Comparison of ENCODE assay signal across 8 cellular contexts in the genomic region with DNA sequence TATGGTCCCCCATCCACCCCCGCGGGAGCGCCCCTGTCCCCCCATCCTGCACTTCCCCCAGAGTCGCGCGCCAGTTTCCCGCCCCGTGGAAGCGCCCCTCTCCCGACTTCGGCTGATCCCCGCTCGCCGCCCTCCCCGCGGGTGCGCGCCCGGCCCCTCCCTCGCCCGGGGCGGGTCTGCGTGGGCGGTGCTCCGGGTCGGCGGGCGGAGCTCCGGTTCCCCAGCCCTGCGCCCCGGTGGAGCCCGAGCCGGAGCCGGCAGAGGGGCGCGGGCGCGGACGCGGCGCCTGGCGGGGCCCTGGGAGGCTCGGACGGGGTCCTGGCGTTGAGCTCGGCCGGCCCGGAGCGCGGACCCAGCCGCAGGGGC. TPM values are rescaled to one million over a fixed set of nuclear protein-coding genes. Genes with fewer than 3 reads are reported as not detected.
A peak's percentile ranks its signal among the peaks of the same experiment; 100 is the strongest.
DNase-seq lines count a peak whose midpoint lies in the region; ATAC-seq and TF ChIP-seq lines count a peak whose summit lies in the region.

A gene (plus strand): TSS at position 223 of the 366 bp plus-strand sequence. CDS start 148 bp downstream, outside the sequence.

- TF ChIP-seq EP300 in gastroesophageal sphincter (IDR thresholded peaks at IDR 0.05) = no peak

- peak; percentile 8 for DNase-seq in Caki2 (ENCODE audit: low read depth)
- peak; percentile 50 for DNase-seq in MG63
- peak; percentile 23 for DNase-seq in activated T-helper 1 cell treated with Interleukin-2 at 50 U/mL for 16 hours (ENCODE audit: low read depth)
- no peak for DNase-seq in skeletal muscle cell (ENCODE audit: low read depth)
- DNase-seq in SHP77 (lab: John Stamatoyannopoulos, UW) = no peak

- H3K36me3 ChIP-seq in MG63 (no peaks in the 10 kb centered on the region), gastroesophageal sphincter (no peaks in the 10 kb centered on the region)

- peak within 1 kb of the TSS in 3 of 4 donors; percentile 19 to 65 (median 47) for H3K27ac ChIP-seq in gastroesophageal sphincter

- ATAC-seq in gastroesophageal sphincter = peak; percentile 72
- ATAC-seq in HG03439 (IDR thresholded peaks at IDR 0.05; ENCODE audit: unreplicated experiment) = no peak
- ATAC-seq in GM18870 (IDR thresholded peaks at IDR 0.05; ENCODE audit: unreplicated experiment) = no peak

- no peak for TF ChIP-seq CTCF in gastroesophageal sphincter (IDR thresholded peaks at IDR 0.05)

- in situ Hi-C loops in Caki2 (cut with HindIII; ENCODE audit: low pct_unique_long_range_greater_than_20kb, low sequenced_read_pairs) = no loop called here

- H3K4me3 ChIP-seq in MG63 (peak within 1 kb of the TSS; percentile 35), gastroesophageal sphincter (peak within 1 kb of the TSS; percentile 27 to 61), skeletal muscle cell (ENCODE audit: low read depth, low read length) (peak within 1 kb of the TSS; percentile 52)

- H3K9me3 ChIP-seq in MG63 = no peaks in the 10 kb centered on the region
- H3K9me3 ChIP-seq in gastroesophageal sphincter = no peaks in the 10 kb centered on the region

- no peak for TF ChIP-seq POLR2A in gastroesophageal sphincter (IDR thresholded peaks at IDR 0.05)

- peaks cover 0 to 24% (median 9%) of the 10 kb centered on the region in 3 donors for H3K4me1 ChIP-seq in gastroesophageal sphincter

- WGBS in gastroesophageal sphincter (ENCODE audit: low coverage in 1 of 2), 2 donors = no CpG with 5 or more reads among the region's 51 CpGs

- H3K27me3 ChIP-seq in MG63 = peaks cover 36% of the 10 kb centered on the region
- H3K27me3 ChIP-seq in gastroesophageal sphincter = peaks cover 84% of the 10 kb centered on the region

RNA-seq across cellular contexts. Expression of the gene that starts here (rescaled TPM):
- not detected in 2 replicates for total RNA-seq in Caki2 (2014; rRNA removed; shearing (Covaris generic); ENCODE audit: low replicate concordance)
- not detected in 2 replicates for total RNA-seq in MG63 (2014; rRNA removed; shearing (Covaris generic); ENCODE audit: low replicate concordance)
- total RNA-seq in gastroesophageal sphincter = 1 to 10 TPM; 1.5 to 7.9 (median 4.3) TPM

Comparison
In these comparisons a context has a peak if more than half of its experiments do, and no peak if none do; other contexts are left out.
1. Peak in DNase-seq in Caki2; RNA of the gene not detected or under 1 TPM.
2. Peak in DNase-seq and H3K4me3 ChIP-seq in MG63; RNA of the gene not detected or under 1 TPM.